In genomic region chr9:33354651-33355211, GRCh38 we compare ENCODE assay signal across 16 cellular contexts. TPM values are rescaled to one million over a fixed set of nuclear protein-coding genes. Genes with fewer than 3 reads are reported as not detected.
DNase-seq lines count a peak whose midpoint lies in the region; ATAC-seq, FAIRE-seq and TF ChIP-seq lines count a peak whose summit lies in the region.
"Had no signal": no experiment of that assay in that cellular context is flagged by ENCODE, and none has a peak within 500 bp of the region (broad histone marks: within the 10 kb centered on the region; RNA-seq: fewer than 3 reads in every experiment).

No MANE protein-coding gene starts in this region.

- no peaks in the 10 kb centered on the region for H3K9me3 Mint-ChIP-seq in activated naive CD8-positive, alpha-beta T cell (ENCODE audit: low read depth)
- H3K9me3 Mint-ChIP-seq: stimulated activated naive B cell treated with anti-CD40 and anti-IgM and Interleukin-4, amounts not matched to agents 10 μg/mL and 1 μg/mL and 100 μg/mL, for 72 hours had no signal

- no TSS peak for BruUV-seq in mammary epithelial cell (replicated peaks; lab: Mats Ljungman, UMichigan)

- H3K27ac ChIP-seq in mammary epithelial cell (ENCODE audit: insufficient read depth, low read depth, low read length) (no peak overlapping the region), breast epithelium (no peak overlapping the region), gastroesophageal sphincter (peak overlapping the region in 3 of 4 donors; percentile 14 to 42 (median 21)), upper lobe of left lung (peak overlapping the region; percentile 33 to 56 (median 41))
- H3K27ac ChIP-seq: BLaER1, SK-N-MC had no signal

- H3K36me3 ChIP-seq in mammary epithelial cell (ENCODE audit: insufficient read depth, low read length) (peaks cover 23% of the 10 kb centered on the region), breast epithelium (no peaks in the 10 kb centered on the region), gastroesophageal sphincter (peaks cover 0 to 26% of the 10 kb centered on the region in 2 donors), upper lobe of left lung (peaks cover 0 to 28% (median 8%) of the 10 kb centered on the region in 4 donors)

- no peaks in the 10 kb centered on the region for H3K27me3 Mint-ChIP-seq in activated naive CD8-positive, alpha-beta T cell
- H3K27me3 Mint-ChIP-seq: stimulated activated naive B cell treated with anti-CD40 and anti-IgM and Interleukin-4, amounts not matched to agents 10 μg/mL and 1 μg/mL and 100 μg/mL, for 72 hours had no signal

- H2AFZ ChIP-seq in mammary epithelial cell (ENCODE audit: low read depth, low read length): no peak overlapping the region

- TF ChIP-seq EP300 in gastroesophageal sphincter (IDR thresholded peaks at IDR 0.05) (no peak), upper lobe of left lung (IDR thresholded peaks at IDR 0.05) (no peak)

- TF ChIP-seq POLR2A in breast epithelium (IDR thresholded peaks at IDR 0.05) (no peak), gastroesophageal sphincter (IDR thresholded peaks at IDR 0.05) (no peak), upper lobe of left lung (IDR thresholded peaks at IDR 0.05) (no peak)

- H3K9ac ChIP-seq in mammary epithelial cell (ENCODE audit: insufficient read depth, low read length): no peak overlapping the region
- H3K9ac ChIP-seq: BLaER1 had no signal

- intact Hi-C loops in mammary epithelial cell (cut with micrococcal nuclease) (no loop called here), breast epithelium (cut with DNase I; ENCODE audit: low total_unique reads) (no loop called here)

- DNase-seq in mammary epithelial cell: peak; percentile 28
- no peak for DNase-seq in breast epithelium (ENCODE audit: low spot score in 2 of 2)
- no peak for DNase-seq in upper lobe of left lung
- no peak for DNase-seq in HUDEP-2 (lab: John Stamatoyannopoulos, UW; ENCODE audit: unreplicated experiment in 76 of 76)
- DNase-seq in SK-N-DZ (ENCODE audit: low spot score): no peak
- DNase-seq in GM19239 (ENCODE audit: insufficient read length, low spot score): no peak
- DNase-seq: head of caudate nucleus; mucosa of descending colon; NCI-H345; stimulated activated CD4-positive, alpha-beta T cell treated with anti-CD3 and anti-CD28 coated beads, Interleukin-12 subunit alpha, Interleukin-12 subunit beta, amount 100 ng/mL, for 4 hours; stimulated activated naive B cell treated with anti-CD40 and anti-IgM and Interleukin-4, amounts not matched to agents 10 μg/mL and 1 μg/mL and 100 μg/mL, for 72 hours had no signal

- CTCF ChIA-PET in mammary epithelial cell (lab: Charles Lee; ENCODE audit: low non-redundant PET): no interaction called here

- H3K4me1 ChIP-seq in mammary epithelial cell (ENCODE audit: insufficient read depth, low read length): peaks cover 11% of the 10 kb centered on the region
- H3K4me1 ChIP-seq in breast epithelium: no peaks in the 10 kb centered on the region
- peaks cover 0 to 30% (median 10%) of the 10 kb centered on the region in 3 donors for H3K4me1 ChIP-seq in gastroesophageal sphincter
- peaks cover 4 to 23% (median 12%) of the 10 kb centered on the region in 4 donors for H3K4me1 ChIP-seq in upper lobe of left lung

- no peak for FAIRE-seq in GM19239 (lab: Jason Lieb, UNC)

- no peak overlapping the region for H3K4me2 ChIP-seq in mammary epithelial cell (ENCODE audit: insufficient read depth, low read depth, low read length)
- H3K4me2 ChIP-seq: BLaER1 had no signal

- no peaks in the 10 kb centered on the region for H3K79me2 ChIP-seq in mammary epithelial cell (ENCODE audit: insufficient read depth, low read length)

- in situ Hi-C loops in mammary epithelial cell (cut with MboI; ENCODE audit: low sequenced_read_pairs in 2 of 2): no loop called here

- no peak overlapping the region for H3K4me3 ChIP-seq in mammary epithelial cell (replicated peaks in 1 of 3; ENCODE audit: insufficient read depth in 1 of 3, low read depth in 2 of 3, low read length in 3 of 3)
- H3K4me3 ChIP-seq in breast epithelium: no peak overlapping the region
- H3K4me3 ChIP-seq in gastroesophageal sphincter: no peak overlapping the region
- H3K4me3 ChIP-seq in upper lobe of left lung: no peak overlapping the region
- H3K4me3 ChIP-seq: BLaER1, mucosa of descending colon, SK-N-MC had no signal

- peaks cover 3% of the 10 kb centered on the region for H3K4me1 Mint-ChIP-seq in activated naive CD8-positive, alpha-beta T cell (ENCODE audit: low read depth)

- dilution Hi-C loops in mammary epithelial cell (cut with HindIII; ENCODE audit: low sequenced_read_pairs): no loop called here

- H3K4me3 Mint-ChIP-seq in activated naive CD8-positive, alpha-beta T cell: no peak overlapping the region
- H3K4me3 Mint-ChIP-seq: stimulated activated naive B cell treated with anti-CD40 and anti-IgM and Interleukin-4, amounts not matched to agents 10 μg/mL and 1 μg/mL and 100 μg/mL, for 72 hours had no signal

- peaks cover 6% of the 10 kb centered on the region for H3K36me3 Mint-ChIP-seq in activated naive CD8-positive, alpha-beta T cell

- 96% methylated on average over 5 of the region's 5 CpGs for WGBS in mammary epithelial cell (ENCODE audit: low coverage, missing lambda C conversion rate)
- WGBS in gastroesophageal sphincter (ENCODE audit: low coverage in 1 of 2), 2 donors: 35 to 46% methylated on average over 3 to 5 of the region's 5 CpGs
- 39 to 40% methylated on average over 5 of the region's 5 CpGs for WGBS in upper lobe of left lung, 2 donors

- H3K27me3 ChIP-seq in mammary epithelial cell (ENCODE audit: insufficient read depth, low read length): no peaks in the 10 kb centered on the region
- no peaks in the 10 kb centered on the region for H3K27me3 ChIP-seq in breast epithelium
- no peaks in the 10 kb centered on the region for H3K27me3 ChIP-seq in gastroesophageal sphincter
- no peaks in the 10 kb centered on the region for H3K27me3 ChIP-seq in upper lobe of left lung
- H3K27me3 ChIP-seq: BLaER1 had no signal

- ATAC-seq in gastroesophageal sphincter (no peak), upper lobe of left lung (ENCODE audit: low FRiP score in 2 of 2) (peak in 1 of 2 donors; percentile 20)
- ATAC-seq: mucosa of descending colon; stimulated activated naive B cell treated with anti-CD40 and anti-IgM and Interleukin-4, amounts not matched to agents 10 μg/mL and 1 μg/mL and 100 μg/mL, for 72 hours had no signal

- no peaks in the 10 kb centered on the region for H4K20me1 ChIP-seq in mammary epithelial cell (ENCODE audit: insufficient read depth, low read length)
- H4K20me1 ChIP-seq: BLaER1 had no signal

- TF ChIP-seq CTCF in mammary epithelial cell (conservative IDR thresholded peaks at IDR 0.05 in 1 of 2, IDR thresholded peaks at IDR 0.05 in 1 of 2; ENCODE audit: extremely low read depth in 1 of 2, insufficient read depth in 1 of 2, low read depth in 1 of 2, low read length in 2 of 2) (no peak), breast epithelium (IDR thresholded peaks at IDR 0.05) (no peak), gastroesophageal sphincter (IDR thresholded peaks at IDR 0.05) (no peak), upper lobe of left lung (IDR thresholded peaks at IDR 0.05) (no peak)

- H3K27ac Mint-ChIP-seq in activated naive CD8-positive, alpha-beta T cell: peak overlapping the region; percentile 22

- H3K9me3 ChIP-seq in mammary epithelial cell (replicated peaks; ENCODE audit: insufficient read depth, low read length) (no peaks in the 10 kb centered on the region), breast epithelium (no peaks in the 10 kb centered on the region), gastroesophageal sphincter (no peaks in the 10 kb centered on the region), upper lobe of left lung (no peaks in the 10 kb centered on the region)
- H3K9me3 ChIP-seq: BLaER1, mucosa of descending colon had no signal

RNA-seq across cellular contexts. Expression of gene AQP7, which starts 47.6 kb away (rescaled TPM):
- total RNA-seq in mammary epithelial cell: under 1 TPM in 1 of 2 donors, not detected in 1; 0.56 TPM
- polyA plus RNA-seq in mammary epithelial cell: not detected
- not detected for polyA minus RNA-seq in mammary epithelial cell
- total RNA-seq in breast epithelium: 100 to 1,000 TPM in 1 of 3 donors, 10 to 100 TPM in 2; 29.3 to 193 (median 38.3) TPM
- 1 to 10 TPM; 1.2 to 2.0 (median 1.6) TPM for total RNA-seq in gastroesophageal sphincter
- total RNA-seq in upper lobe of left lung: 10 to 100 TPM in 1 of 6 donors, 1 to 10 TPM in 5; 2.1 to 23.0 (median 4.8) TPM
- polyA plus RNA-seq in SK-N-DZ (2014; cell fraction: cytosol; rRNA removed): 0.29 and 0.88 TPM in 2 replicates
- 1.7 and 2.1 TPM in 2 replicates for polyA plus RNA-seq in SK-N-DZ (2014; cell fraction: nucleus; rRNA removed)
- total RNA-seq: activated CD8-positive, alpha-beta memory T cell treated with anti-CD3 and anti-CD28 coated beads for 36 hours had no signal

Comparison
In these comparisons a context has a peak if more than half of its experiments do, and no peak if none do; other contexts are left out.
1. H3K27ac ChIP-seq: peak in gastroesophageal sphincter (3 of 4) and upper lobe of left lung (4 of 4); none in mammary epithelial cell (single experiment) and breast epithelium (0 of 2).